ENCODE assay signal across 23 cellular contexts in the genomic region with DNA sequence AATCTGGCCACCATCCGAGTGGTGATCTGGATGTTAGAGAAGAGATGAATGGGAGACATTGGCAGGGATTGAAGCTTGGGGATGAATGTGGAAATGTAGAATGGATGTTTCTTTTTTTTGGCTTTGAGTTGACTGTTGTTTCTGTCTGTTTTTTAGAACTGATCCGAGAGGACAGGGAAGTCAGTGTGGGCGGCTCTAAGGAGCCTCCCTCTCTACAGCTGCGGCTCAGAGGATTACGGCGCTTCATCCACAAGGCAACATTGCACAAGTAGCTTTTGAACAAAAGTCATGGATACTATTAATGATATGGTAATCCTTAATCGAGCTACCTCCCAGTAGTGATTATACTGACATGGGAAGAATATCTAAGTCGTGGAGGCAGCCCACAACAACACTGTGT. TPM values are rescaled to one million over a fixed set of nuclear protein-coding genes. Genes with fewer than 3 reads are reported as not detected.
DNase-seq lines count a peak whose midpoint lies in the region; ATAC-seq and TF ChIP-seq lines count a peak whose summit lies in the region.
"Had no signal": no experiment of that assay in that cellular context is flagged by ENCODE, and none has a peak within 500 bp of the region (broad histone marks: within the 10 kb centered on the region; RNA-seq: fewer than 3 reads in every experiment).

No MANE protein-coding gene starts in this region.

- TF ChIP-seq CTCF in right atrium auricular region (IDR thresholded peaks at IDR 0.05) (no peak), heart left ventricle (IDR thresholded peaks at IDR 0.05) (no peak), uterus (IDR thresholded peaks at IDR 0.05) (no peak)

- H3K9me3 ChIP-seq in right atrium auricular region (no peaks in the 10 kb centered on the region), heart left ventricle (no peaks in the 10 kb centered on the region), uterus (no peaks in the 10 kb centered on the region)

- no peak for TF ChIP-seq POLR2A in heart left ventricle (IDR thresholded peaks at IDR 0.05)
- no peak for TF ChIP-seq POLR2A in uterus (IDR thresholded peaks at IDR 0.05)

- H3K4me1 ChIP-seq in right atrium auricular region (peaks cover 0 to 8% of the 10 kb centered on the region in 2 donors), heart left ventricle (peaks cover 0 to 14% (median 0%) of the 10 kb centered on the region in 12 donors), uterus (no peaks in the 10 kb centered on the region)

- DNase-seq in Right ventricle myocardium inferior (ENCODE audit: missing footprints) (no peak), right atrium auricular region (ENCODE audit: low spot score) (no peak), heart left ventricle (no peak), medulla oblongata (ENCODE audit: extremely low spot score) (peak; percentile 2), uterus (peak in 1 of 2 donors; percentile 30), NCI-H2081 treated with DMSO at 0.1 percent for 48 hours (lab: John Stamatoyannopoulos, UW) (no peak), OCI-M2 (lab: John Stamatoyannopoulos, UW; ENCODE audit: unreplicated experiment) (no peak), islet precursor cell (no peak)
- DNase-seq: 8988T; Calu3; CD8-positive, alpha-beta memory T cell; DMS153; HCEC 1CT; IMR-90; MV-4-11; NCI-H1105 treated with DMSO at 0.1 percent for 48 hours; NCI-H1694 treated with DMSO at 0.1 percent for 48 hours; NCI-H2107; NCI-H69 had no signal

- 56 to 68% (median 62%) methylated on average over 8 of the region's 8 CpGs for WGBS in heart left ventricle, 4 donors

- intact Hi-C loops in Right ventricle myocardium inferior (cut with DNase I) = no loop called here
- intact Hi-C loops in heart left ventricle (cut with DNase I) = no loop called here
- intact Hi-C loops in uterus (cut with DNase I; ENCODE audit: low total_unique reads) = no loop called here

- ATAC-seq in Right ventricle myocardium inferior (peak; percentile 62), heart left ventricle (peak in 3 of 4 donors; percentile 54 to 78 (median 63))

- no peaks in the 10 kb centered on the region for H3K27me3 ChIP-seq in right atrium auricular region
- no peaks in the 10 kb centered on the region for H3K27me3 ChIP-seq in heart left ventricle
- H3K27me3 ChIP-seq in uterus = no peaks in the 10 kb centered on the region

- H3K36me3 ChIP-seq in right atrium auricular region (no peaks in the 10 kb centered on the region), heart left ventricle (no peaks in the 10 kb centered on the region), uterus (no peaks in the 10 kb centered on the region)

- H3K27ac ChIP-seq in right atrium auricular region (no peak overlapping the region), heart left ventricle (peak overlapping the region in 4 of 12 donors; percentile 10 to 56 (median 22)), uterus (peak overlapping the region; percentile 38 to 44)
- H3K27ac ChIP-seq: C4-2B, RWPE1 had no signal

- no peak overlapping the region for H3K4me3 ChIP-seq in right atrium auricular region
- peak overlapping the region in 1 of 12 donors; percentile 19 for H3K4me3 ChIP-seq in heart left ventricle
- no peak overlapping the region for H3K4me3 ChIP-seq in uterus

RNA-seq across cellular contexts. Expression of a gene that starts 53.1 kb away (rescaled TPM):
- not detected for total RNA-seq in Right ventricle myocardium inferior
- total RNA-seq in right atrium auricular region = not detected
- total RNA-seq in heart left ventricle = not detected
- not detected for polyA plus RNA-seq in heart left ventricle
- not detected for total RNA-seq in uterus
- total RNA-seq: Calu3; CD8-positive, alpha-beta memory T cell; IMR-90; NCI-H460 had no signal
- polyA plus RNA-seq: AG04450; CD8-positive, alpha-beta memory T cell; IMR-90 had no signal

Comparison
In these comparisons a context has a peak if more than half of its experiments do, and no peak if none do; other contexts are left out.
1. H3K27ac ChIP-seq: peak in uterus (2 of 2); none in right atrium auricular region (0 of 2).